8 cellular contexts compared by ENCODE assay signal in genomic region chr15:72474912-72475601, GRCh38. TPM values are rescaled to one million over a fixed set of nuclear protein-coding genes. Genes with fewer than 3 reads are reported as not detected.
DNase-seq lines count a peak whose midpoint lies in the region; ATAC-seq lines count a peak whose summit lies in the region.

No MANE protein-coding gene starts in this region.

- peak overlapping the region; percentile 91 for H4K8ac ChIP-seq in mesenchymal stem cell (ENCODE audit: low read length)

- H3K9ac ChIP-seq in mesenchymal stem cell (ENCODE audit: low read length) = peak overlapping the region; percentile 100

- peak; percentile 39 for ATAC-seq in HG03439 (IDR thresholded peaks at IDR 0.05; ENCODE audit: unreplicated experiment)

- H3K27ac ChIP-seq in effector memory CD4-positive, alpha-beta T cell (ENCODE audit: insufficient read depth, low read length, poor library complexity, severe bottlenecking) = peak overlapping the region; percentile 100
- H3K27ac ChIP-seq in mesenchymal stem cell (ENCODE audit: low read length, poor library complexity, severe bottlenecking) = peak overlapping the region; percentile 89

- H3K4me3 ChIP-seq in effector memory CD4-positive, alpha-beta T cell (ENCODE audit: insufficient read depth, low read depth, low read length, poor library complexity, severe bottlenecking) = peak overlapping the region; percentile 81
- peak overlapping the region; percentile 92 to 98 for H3K4me3 ChIP-seq in mesenchymal stem cell (ENCODE audit: insufficient read depth in 1 of 2, low read depth in 1 of 2, low read length in 2 of 2)

- H3K14ac ChIP-seq in mesenchymal stem cell (ENCODE audit: low read length in 2 of 2) = peak overlapping the region; percentile 93 to 99

- peaks cover 5% of the 10 kb centered on the region for H3K36me3 ChIP-seq in effector memory CD4-positive, alpha-beta T cell (ENCODE audit: control insufficient read depth, insufficient read depth, low read length)
- peaks cover 12 to 38% of the 10 kb centered on the region in 2 experiments for H3K36me3 ChIP-seq in mesenchymal stem cell (ENCODE audit: control insufficient read depth in 1 of 2, insufficient read depth in 2 of 2, low read depth in 1 of 2, low read length in 2 of 2)

- DNase-seq in AG20443 (ENCODE audit: low spot score) (peak; percentile 78), GM19238 (ENCODE audit: insufficient read length, low spot score) (peak; percentile 63), NCI-H82 treated with DMSO at 0.1 percent for 48 hours (lab: John Stamatoyannopoulos, UW; ENCODE audit: unreplicated experiment) (peak; percentile 37), mesenchymal stem cell (peak; percentile 81)
- peak; percentile 57 to 67 for DNase-seq in activated CD8-positive, alpha-beta memory T cell treated with anti-CD3 and anti-CD28 coated beads for 1 hour (ENCODE audit: extremely low read depth in 1 of 2, low read depth in 1 of 2)
- peak; percentile 65 to 73 (median 73) for DNase-seq in effector memory CD4-positive, alpha-beta T cell
- peak; percentile 67 for DNase-seq in stimulated activated CD8-positive, alpha-beta memory T cell treated with anti-CD3 and anti-CD28 coated beads, Interleukin-12 subunit alpha, Interleukin-12 subunit beta, amount 100 ng/mL, for 4 hours (ENCODE audit: low read depth)

- H3K4ac ChIP-seq in mesenchymal stem cell (ENCODE audit: low read depth in 1 of 2, low read length in 2 of 2) = peak overlapping the region; percentile 87 to 90

- under 1% methylated on average over 39 of the region's 42 CpGs for WGBS in mesenchymal stem cell

- H3K27me3 ChIP-seq in effector memory CD4-positive, alpha-beta T cell (replicated peaks; ENCODE audit: control insufficient read depth, insufficient read depth, low read length, poor library complexity, severe bottlenecking) = no peaks in the 10 kb centered on the region
- H3K27me3 ChIP-seq in mesenchymal stem cell (ENCODE audit: control insufficient read depth in 1 of 2, insufficient read depth in 1 of 2, low read length in 2 of 2) = no peaks in the 10 kb centered on the region

- H2BK12ac ChIP-seq in mesenchymal stem cell (ENCODE audit: low read length in 2 of 2) = peak overlapping the region in 1 of 2 experiments; percentile 27

- peak overlapping the region; percentile 80 for H3K4me2 ChIP-seq in mesenchymal stem cell (ENCODE audit: low read length, poor library complexity, severe bottlenecking)

- H3K79me1 ChIP-seq in mesenchymal stem cell (replicated peaks; ENCODE audit: low read length, poor library complexity, severe bottlenecking) = peaks cover 4% of the 10 kb centered on the region

- H2BK15ac ChIP-seq in mesenchymal stem cell (ENCODE audit: low read depth, poor library complexity, severe bottlenecking) = peak overlapping the region; percentile 95

- H2AFZ ChIP-seq in mesenchymal stem cell (ENCODE audit: low read depth, low read length) = peak overlapping the region; percentile 85

- no peaks in the 10 kb centered on the region for H3K9me3 ChIP-seq in effector memory CD4-positive, alpha-beta T cell (ENCODE audit: control insufficient read depth, low read length)
- H3K9me3 ChIP-seq in mesenchymal stem cell (ENCODE audit: control insufficient read depth, low read length) = no peaks in the 10 kb centered on the region

- peaks cover 16% of the 10 kb centered on the region for H3K4me1 ChIP-seq in effector memory CD4-positive, alpha-beta T cell (ENCODE audit: control insufficient read depth, insufficient read depth, low read length, poor library complexity, severe bottlenecking)
- H3K4me1 ChIP-seq in mesenchymal stem cell (ENCODE audit: control insufficient read depth, insufficient read depth, low read depth, low read length) = peaks cover 6% of the 10 kb centered on the region

- peak overlapping the region; percentile 49 for H2BK120ac ChIP-seq in mesenchymal stem cell (ENCODE audit: low read depth, low read length)

- H3K18ac ChIP-seq in mesenchymal stem cell (ENCODE audit: low read depth in 1 of 2, low read length in 2 of 2) = peak overlapping the region; percentile 95 to 98

- H2AK5ac ChIP-seq in mesenchymal stem cell (ENCODE audit: low read length, severe bottlenecking) = no peak overlapping the region

- H2BK5ac ChIP-seq in mesenchymal stem cell (ENCODE audit: low read depth, low read length, poor library complexity, severe bottlenecking) = peak overlapping the region; percentile 75

- H3K23ac ChIP-seq in mesenchymal stem cell (ENCODE audit: low read length in 2 of 2) = peak overlapping the region; percentile 81 to 100

- H4K91ac ChIP-seq in mesenchymal stem cell (ENCODE audit: low read length) = peak overlapping the region; percentile 90

RNA-seq across cellular contexts. Expression of gene ARIH1, which starts 0.9 kb away (rescaled TPM):
- 60.4 TPM for polyA plus RNA-seq in mesenchymal stem cell (2013, experiment 1 of 2)
- polyA plus RNA-seq in mesenchymal stem cell (2013, experiment 2 of 2) = 62.6 TPM

Comparison
In these comparisons a context has a peak if more than half of its experiments do, and no peak if none do; other contexts are left out.
1. Peak in every context shown above with its lines: DNase-seq, ATAC-seq, H3K4me3 ChIP-seq and H3K27ac ChIP-seq.